In genomic region chr7:66654275-66655112, GRCh38 we compare ENCODE assay signal across 8 cellular contexts. TPM values are rescaled to one million over a fixed set of nuclear protein-coding genes. Genes with fewer than 3 reads are reported as not detected.
DNase-seq lines count a peak whose midpoint lies in the region; ATAC-seq, FAIRE-seq and TF ChIP-seq lines count a peak whose summit lies in the region.

No MANE protein-coding gene starts in this region.

- H3K4me1 Mint-ChIP-seq in T-helper 2 cell treated with Interferon-gamma antibody and Interleukin-4, amounts not matched to agents 5 μg/mL and 100 μg/mL, for 36 hours (ENCODE audit: low read depth), result peaks cover 12% of the 10 kb centered on the region
- H3K4me1 Mint-ChIP-seq in astrocyte (ENCODE audit: low read depth, unreplicated experiment), result peaks cover 9% of the 10 kb centered on the region

- intact Hi-C loops in aorta (cut with DNase I), result loop anchor here (1.0 to 10.0 kb wide), 4 partner anchors 25 to 620 kb away; partner anchors contain the start of genes SBDS (in 1 of the 2) and TYW1 (in 1 of the 2)

- DNase-seq in NCI-H187 treated with DMSO at 0.1 percent for 48 hours (lab: John Stamatoyannopoulos, UW) (peak; percentile 83), astrocyte (ENCODE audit: low read depth) (peak; percentile 93), hepatic stellate cell (ENCODE audit: low spot score) (peak; percentile 94), aorta (peak; percentile 99)
- peak; percentile 98 for DNase-seq in T-helper 2 cell treated with Interferon-gamma antibody and Interleukin-4, amounts not matched to agents 5 μg/mL and 100 μg/mL, for 36 hours (ENCODE audit: low spot score)

- H3K4me1 ChIP-seq in astrocyte (ENCODE audit: insufficient read depth, low read length), result no peaks in the 10 kb centered on the region
- H3K4me1 ChIP-seq in rectal smooth muscle tissue (ENCODE audit: control insufficient read depth, insufficient read depth, low read length), result no peaks in the 10 kb centered on the region
- no peaks in the 10 kb centered on the region for H3K4me1 ChIP-seq in aorta (ENCODE audit: control insufficient read depth in 1 of 2, insufficient read depth in 2 of 2, low read length in 2 of 2)

- no peaks in the 10 kb centered on the region for H3K9me3 Mint-ChIP-seq in T-helper 2 cell treated with Interferon-gamma antibody and Interleukin-4, amounts not matched to agents 5 μg/mL and 100 μg/mL, for 36 hours
- no peaks in the 10 kb centered on the region for H3K9me3 Mint-ChIP-seq in astrocyte (ENCODE audit: unreplicated experiment)

- H4K20me1 ChIP-seq in astrocyte (ENCODE audit: insufficient read depth, low read length), result peaks cover 5% of the 10 kb centered on the region

- 0% methylated on average over 73 to 92 of the region's 92 CpGs for WGBS in aorta, 2 donors

- H3K36me3 ChIP-seq in astrocyte (ENCODE audit: insufficient read depth, low read length) (no peaks in the 10 kb centered on the region), rectal smooth muscle tissue (ENCODE audit: control insufficient read depth, insufficient read depth, low read length) (no peaks in the 10 kb centered on the region), aorta (ENCODE audit: control insufficient read depth in 1 of 2, insufficient read depth in 2 of 2, low read length in 1 of 2) (no peaks in the 10 kb centered on the region)

- peak; percentile 95 for TF ChIP-seq POLR2A in GM18505 (IDR thresholded peaks at IDR 0.05; ENCODE audit: borderline replicate concordance, extremely low read depth, insufficient read depth, insufficient read length)

- no peak for TF ChIP-seq CTCF in astrocyte (IDR thresholded peaks at IDR 0.05; ENCODE audit: insufficient read depth, low read depth, low read length)

- H3K27ac ChIP-seq in astrocyte (ENCODE audit: low read depth, low read length) (peak overlapping the region; percentile 93), rectal smooth muscle tissue (ENCODE audit: low read depth, low read length) (peak overlapping the region; percentile 99), aorta (ENCODE audit: low read depth in 1 of 2, low read length in 2 of 2) (peak overlapping the region; percentile 89 to 95)

- H3K27me3 ChIP-seq in astrocyte (ENCODE audit: insufficient read depth, low read length), result no peaks in the 10 kb centered on the region
- no peaks in the 10 kb centered on the region for H3K27me3 ChIP-seq in rectal smooth muscle tissue (ENCODE audit: control insufficient read depth, insufficient read depth, low read length)
- no peaks in the 10 kb centered on the region for H3K27me3 ChIP-seq in aorta (ENCODE audit: control insufficient read depth in 1 of 2, insufficient read depth in 2 of 2, low read length in 1 of 2)

- FAIRE-seq in astrocyte (lab: Jason Lieb, UNC), result no peak

- H3K9ac ChIP-seq in astrocyte (ENCODE audit: low read length) (peak overlapping the region; percentile 90), rectal smooth muscle tissue (ENCODE audit: low read length) (peak overlapping the region; percentile 99)

- H3K27ac Mint-ChIP-seq in T-helper 2 cell treated with Interferon-gamma antibody and Interleukin-4, amounts not matched to agents 5 μg/mL and 100 μg/mL, for 36 hours, result peak overlapping the region; percentile 95
- H3K27ac Mint-ChIP-seq in astrocyte (ENCODE audit: unreplicated experiment), result peak overlapping the region; percentile 97

- peak overlapping the region; percentile 96 for H3K4me2 ChIP-seq in astrocyte (ENCODE audit: low read length)

- ATAC-seq in GM18505 (IDR thresholded peaks at IDR 0.05; ENCODE audit: unreplicated experiment) (peak; percentile 94), HG02970 (IDR thresholded peaks at IDR 0.05; ENCODE audit: low FRiP score, unreplicated experiment) (peak; percentile 91), aorta (ENCODE audit: low FRiP score) (peak; percentile 99)

- peak overlapping the region; percentile 95 for H3K4me3 Mint-ChIP-seq in T-helper 2 cell treated with Interferon-gamma antibody and Interleukin-4, amounts not matched to agents 5 μg/mL and 100 μg/mL, for 36 hours
- H3K4me3 Mint-ChIP-seq in astrocyte (ENCODE audit: unreplicated experiment), result peak overlapping the region; percentile 96

- H3K27me3 Mint-ChIP-seq in T-helper 2 cell treated with Interferon-gamma antibody and Interleukin-4, amounts not matched to agents 5 μg/mL and 100 μg/mL, for 36 hours (ENCODE audit: low read depth), result no peaks in the 10 kb centered on the region
- no peaks in the 10 kb centered on the region for H3K27me3 Mint-ChIP-seq in astrocyte (ENCODE audit: low read depth, unreplicated experiment)

- H3K4me3 ChIP-seq in astrocyte (ENCODE audit: insufficient read depth, low read depth, low read length) (peak overlapping the region; percentile 90), rectal smooth muscle tissue (ENCODE audit: low read length) (peak overlapping the region; percentile 79), aorta (ENCODE audit: low read length in 2 of 2) (peak overlapping the region; percentile 47 to 74)

- peak overlapping the region; percentile 89 for H2AFZ ChIP-seq in astrocyte (ENCODE audit: low read depth, low read length)

- peaks cover 3% of the 10 kb centered on the region for H3K36me3 Mint-ChIP-seq in T-helper 2 cell treated with Interferon-gamma antibody and Interleukin-4, amounts not matched to agents 5 μg/mL and 100 μg/mL, for 36 hours (ENCODE audit: low read depth)
- H3K36me3 Mint-ChIP-seq in astrocyte (ENCODE audit: low read depth, unreplicated experiment), result peaks cover 7% of the 10 kb centered on the region

- peaks cover 52% of the 10 kb centered on the region for H3K79me2 ChIP-seq in astrocyte (ENCODE audit: insufficient read depth, low read length)

- no peaks in the 10 kb centered on the region for H3K9me3 ChIP-seq in astrocyte (ENCODE audit: insufficient read depth, low read depth, low read length)
- H3K9me3 ChIP-seq in aorta (ENCODE audit: control insufficient read depth, low read length), result no peaks in the 10 kb centered on the region

RNA-seq across cellular contexts. Expression of gene KCTD7, which starts 25.8 kb away (rescaled TPM):
- 11.6 and 12.8 TPM in 2 replicates for total RNA-seq in astrocyte
- total RNA-seq in aorta, result 10 to 100 TPM; 11.4 to 24.4 TPM
- 10 to 100 TPM; 10.8 to 14.9 TPM for polyA plus RNA-seq in aorta

Comparison
In these comparisons a context has a peak if more than half of its experiments do, and no peak if none do; other contexts are left out.
1. Peak in every context shown above with its lines: DNase-seq, ATAC-seq, H3K4me3 ChIP-seq and H3K27ac ChIP-seq.